In the genomic region with DNA sequence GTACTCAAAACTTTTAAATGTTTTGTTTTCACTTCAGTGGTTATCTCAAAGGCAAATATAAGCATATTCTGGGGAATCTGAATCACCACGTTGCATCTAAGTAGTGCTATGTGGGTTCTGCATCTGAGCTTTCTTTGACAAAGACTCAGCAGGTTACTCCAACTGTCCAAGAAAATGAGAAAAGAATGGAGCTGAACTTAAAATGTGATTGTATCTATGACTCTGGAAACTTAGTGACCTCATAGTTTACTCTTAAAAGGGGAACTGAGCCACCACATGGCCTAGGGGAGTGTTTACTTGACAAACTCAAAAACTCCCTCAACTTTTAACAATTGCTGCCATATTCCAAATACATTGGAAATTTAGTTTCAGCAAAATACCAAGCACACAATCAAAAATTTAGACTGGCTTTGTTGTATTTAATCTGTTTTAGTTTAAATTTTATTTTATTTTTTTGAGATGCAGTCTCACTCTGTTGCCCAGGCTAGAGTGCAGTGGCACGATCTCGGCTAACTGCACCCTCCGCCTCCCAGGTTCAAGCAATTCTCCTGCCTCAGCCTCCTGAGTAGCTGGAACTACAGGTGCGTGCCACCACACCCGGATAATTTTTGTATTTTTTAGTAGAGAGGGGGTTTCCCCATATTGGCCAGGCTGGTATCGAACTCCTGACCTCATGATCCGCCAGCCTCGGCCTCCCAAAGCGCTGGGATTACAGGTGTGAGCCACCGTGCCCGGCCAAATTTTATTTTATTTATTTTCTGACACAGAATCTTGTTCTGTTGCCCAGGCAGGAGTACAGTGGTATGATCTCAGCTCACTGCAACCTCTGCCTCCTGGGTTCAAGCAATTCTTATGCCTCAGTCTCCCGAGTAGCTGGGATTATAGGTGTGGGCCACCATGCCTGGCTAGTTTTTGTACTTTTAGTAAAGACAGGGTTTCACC, we compare ENCODE assay signal across 8 cellular contexts. TPM values are rescaled to one million over a fixed set of nuclear protein-coding genes. Genes with fewer than 3 reads are reported as not detected.
A peak's percentile ranks its signal among the peaks of the same experiment; 100 is the strongest.
DNase-seq lines count a peak whose midpoint lies in the region; ATAC-seq and TF ChIP-seq lines count a peak whose summit lies in the region.
"Not testable (repeated sequence)": the region's sequence is repeated elsewhere in the genome, so short reads cannot be mapped to it uniquely, and the experiment has no call there.

No MANE protein-coding gene starts in this region.

- peak overlapping the region; percentile 73 to 80 for H3K4me3 Mint-ChIP-seq in activated T-cell treated with anti-CD3 and anti-CD28 coated beads, Interleukin-2, amount 50 U/mL, for 72 hours

- H3K27me3 ChIP-seq in skeletal muscle tissue (ENCODE audit: control insufficient read depth in 3 of 3, insufficient read depth in 3 of 3, low read length in 3 of 3): not testable (repeated sequence)

- not testable (repeated sequence) for H3K9me3 Mint-ChIP-seq in activated T-cell treated with anti-CD3 and anti-CD28 coated beads, Interleukin-2, amount 50 U/mL, for 72 hours

- H3K9me3 ChIP-seq in skeletal muscle tissue (ENCODE audit: control insufficient read depth in 3 of 3, low read length in 3 of 3): not testable (repeated sequence)

- peaks cover 23 to 35% (median 27%) of the 10 kb centered on the region in 3 donors for H3K4me1 ChIP-seq in skeletal muscle tissue (ENCODE audit: control insufficient read depth in 3 of 3, insufficient read depth in 3 of 3, low read length in 3 of 3)

- H3K4me1 Mint-ChIP-seq in activated T-cell treated with anti-CD3 and anti-CD28 coated beads, Interleukin-2, amount 50 U/mL, for 72 hours (ENCODE audit: low read depth): peaks cover 57% of the 10 kb centered on the region

- peak overlapping the region in 1 of 3 donors; percentile 41 for H3K9ac ChIP-seq in skeletal muscle tissue (ENCODE audit: low read depth in 1 of 3, low read length in 3 of 3)

- H3K27me3 Mint-ChIP-seq in activated T-cell treated with anti-CD3 and anti-CD28 coated beads, Interleukin-2, amount 50 U/mL, for 72 hours (ENCODE audit: low read depth): not testable (repeated sequence)

- peaks cover 1 to 14% of the 10 kb centered on the region in 2 donors for H3K36me3 Mint-ChIP-seq in activated T-cell treated with anti-CD3 and anti-CD28 coated beads, Interleukin-2, amount 50 U/mL, for 72 hours (ENCODE audit: insufficient read depth in 2 of 2)

- TF ChIP-seq CTCF in fibroblast of pulmonary artery (IDR thresholded peaks at IDR 0.05; ENCODE audit: low read length, missing control alignments): not testable (repeated sequence)

- peak overlapping the region; percentile 93 for H3K27ac ChIP-seq in skeletal muscle tissue (ENCODE audit: low read depth, low read length)

- DNase-seq in GF-D8 (lab: John Stamatoyannopoulos, UW): peak; percentile 2
- peak; percentile 73 for DNase-seq in RPMI8226
- not testable (repeated sequence) for DNase-seq in activated T-cell treated with anti-CD3 and anti-CD28 coated beads, Interleukin-2, amount 50 U/mL, for 72 hours
- DNase-seq in fibroblast of pulmonary artery (ENCODE audit: low read depth): peak; percentile 5

- H3K36me3 ChIP-seq in skeletal muscle tissue (ENCODE audit: control insufficient read depth in 3 of 3, insufficient read depth in 3 of 3, low read length in 3 of 3): not testable (repeated sequence)

- ATAC-seq in GM19452 (IDR thresholded peaks at IDR 0.05; ENCODE audit: unreplicated experiment) (peak; percentile 43), HG02759 (IDR thresholded peaks at IDR 0.05; ENCODE audit: unreplicated experiment) (peak; percentile 29), HG03565 (IDR thresholded peaks at IDR 0.05; ENCODE audit: unreplicated experiment) (peak; percentile 46)
- peak; percentile 12 to 35 for ATAC-seq in activated T-cell treated with anti-CD3 and anti-CD28 coated beads, Interleukin-2, amount 50 U/mL, for 72 hours (replicated peaks in 1 of 2)

- H3K4me3 ChIP-seq in fibroblast of pulmonary artery (replicated peaks; ENCODE audit: low read depth, low read length): not testable (repeated sequence)
- H3K4me3 ChIP-seq in skeletal muscle tissue (ENCODE audit: low read length in 3 of 3): peak overlapping the region in 1 of 3 donors; percentile 86

- H3K27ac Mint-ChIP-seq in activated T-cell treated with anti-CD3 and anti-CD28 coated beads, Interleukin-2, amount 50 U/mL, for 72 hours: peak overlapping the region; percentile 90

RNA-seq across cellular contexts. Expression of a gene that starts 3.1 kb away (rescaled TPM):
- total RNA-seq in activated T-cell treated with anti-CD3 and anti-CD28 coated beads, Interleukin-2, amount 50 U/mL, for 72 hours: 100 to 1,000 TPM; 128 to 143 TPM
- total RNA-seq in skeletal muscle tissue: 69.9 TPM

RNA-seq across cellular contexts. Expression of a gene that starts 37.0 kb away (rescaled TPM):
- 10 to 100 TPM; 29.6 to 37.2 TPM for total RNA-seq in activated T-cell treated with anti-CD3 and anti-CD28 coated beads, Interleukin-2, amount 50 U/mL, for 72 hours
- 9.4 TPM for total RNA-seq in skeletal muscle tissue
